31 cellular contexts compared by ENCODE assay signal in the genomic region with DNA sequence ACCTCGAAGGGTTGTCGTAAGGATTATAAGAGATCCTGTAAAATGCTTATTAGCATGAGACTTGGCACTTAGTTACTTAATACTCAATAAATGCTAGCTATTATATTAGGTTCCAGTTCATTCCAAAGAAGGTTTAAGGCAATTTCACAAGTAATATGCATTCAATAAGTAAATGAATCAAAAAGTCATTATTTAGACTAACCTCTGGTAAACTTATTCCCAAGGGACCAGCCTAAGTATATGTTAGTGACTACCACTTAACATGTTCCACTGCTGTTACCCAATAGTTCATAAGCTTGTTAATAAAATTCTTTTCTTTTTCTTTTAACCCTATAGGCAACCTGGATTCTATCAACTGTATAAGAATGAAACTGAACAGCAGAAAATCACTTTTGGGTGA. TPM values are rescaled to one million over a fixed set of nuclear protein-coding genes. Genes with fewer than 3 reads are reported as not detected.
A peak's percentile ranks its signal among the peaks of the same experiment; 100 is the strongest.
DNase-seq lines count a peak whose midpoint lies in the region; ATAC-seq, FAIRE-seq and TF ChIP-seq lines count a peak whose summit lies in the region.
"Had no signal": no experiment of that assay in that cellular context is flagged by ENCODE, and none has a peak within 500 bp of the region (broad histone marks: within the 10 kb centered on the region; RNA-seq: fewer than 3 reads in every experiment).

No MANE protein-coding gene starts in this region.

- H3K27me3 Mint-ChIP-seq in astrocyte (ENCODE audit: low read depth, unreplicated experiment) = no peaks in the 10 kb centered on the region
- H3K27me3 Mint-ChIP-seq: activated CD4-positive, alpha-beta T cell treated with anti-CD3 and anti-CD28 coated beads, Interleukin-2, amount 10 ng/mL, durations not matched to agents 7 days and 5 days; activated naive CD8-positive, alpha-beta T cell treated with anti-CD3 and anti-CD28 coated beads, Interleukin-2, amount 10 ng/mL, durations not matched to agents 7 days and 5 days; dendritic cell treated with granulocyte-macrophage colony-stimulating factor and Interleukin-4, amounts not matched to agents 40 ng/mL and 50 ng/mL, for 4 days; IgD-negative memory B cell had no signal

- FAIRE-seq in astrocyte (lab: Jason Lieb, UNC) = no peak
- FAIRE-seq: D721Med, H1 had no signal

- H3K9me3 Mint-ChIP-seq in astrocyte (ENCODE audit: unreplicated experiment) = no peaks in the 10 kb centered on the region
- H3K9me3 Mint-ChIP-seq: activated CD4-positive, alpha-beta T cell treated with anti-CD3 and anti-CD28 coated beads, Interleukin-2, amount 10 ng/mL, durations not matched to agents 7 days and 5 days; activated naive CD8-positive, alpha-beta T cell treated with anti-CD3 and anti-CD28 coated beads, Interleukin-2, amount 10 ng/mL, durations not matched to agents 7 days and 5 days; dendritic cell treated with granulocyte-macrophage colony-stimulating factor and Interleukin-4, amounts not matched to agents 40 ng/mL and 50 ng/mL, for 4 days; IgD-negative memory B cell; natural killer cell; stimulated activated effector memory CD8-positive, alpha-beta T cell treated with anti-CD3 and anti-CD28 coated beads, Interleukin-12 subunit alpha, Interleukin-12 subunit beta, amount 100 ng/mL, for 72 hours had no signal

- H2AFZ ChIP-seq in GM23248 (no peak overlapping the region), astrocyte (ENCODE audit: low read depth, low read length) (no peak overlapping the region), mesenchymal stem cell (ENCODE audit: low read depth, low read length) (no peak overlapping the region)

- H2BK120ac ChIP-seq in mesenchymal stem cell (ENCODE audit: low read depth, low read length) = no peak overlapping the region

- H4K20me1 ChIP-seq in GM23248 (ENCODE audit: insufficient read depth) (peaks cover 26% of the 10 kb centered on the region), astrocyte (ENCODE audit: insufficient read depth, low read length) (peaks cover 85% of the 10 kb centered on the region)

- no peak overlapping the region for H3K4me3 ChIP-seq in GM23248
- H3K4me3 ChIP-seq in astrocyte (ENCODE audit: insufficient read depth, low read depth, low read length) = no peak overlapping the region
- H3K4me3 ChIP-seq in mesenchymal stem cell (ENCODE audit: insufficient read depth in 1 of 2, low read depth in 1 of 2, low read length in 2 of 2) = no peak overlapping the region
- H3K4me3 ChIP-seq: gastrocnemius medialis, lower lobe of right lung, mucosa of descending colon, prostate gland, sigmoid colon, tibial nerve had no signal

- H3K27me3 ChIP-seq in GM23248 (replicated peaks; ENCODE audit: insufficient read depth) (no peaks in the 10 kb centered on the region), astrocyte (ENCODE audit: insufficient read depth, low read length) (no peaks in the 10 kb centered on the region), mesenchymal stem cell (ENCODE audit: control insufficient read depth in 1 of 2, insufficient read depth in 1 of 2, low read length in 2 of 2) (no peaks in the 10 kb centered on the region)
- H3K27me3 ChIP-seq: gastrocnemius medialis, sigmoid colon, tibial nerve had no signal

- H3K79me2 ChIP-seq in GM23248 (ENCODE audit: insufficient read depth) (peaks cover 100% of the 10 kb centered on the region), astrocyte (ENCODE audit: insufficient read depth, low read length) (peaks cover 98% of the 10 kb centered on the region)

- H3K4ac ChIP-seq in mesenchymal stem cell (ENCODE audit: low read depth in 1 of 2, low read length in 2 of 2) = no peak overlapping the region

- H3K18ac ChIP-seq in mesenchymal stem cell (ENCODE audit: low read depth in 1 of 2, low read length in 2 of 2) = no peak overlapping the region

- peak; percentile 35 for DNase-seq in DMS 273 (lab: John Stamatoyannopoulos, UW; ENCODE audit: unreplicated experiment)
- DNase-seq in DMS 273 treated with DMSO at 0.1 percent for 48 hours (lab: John Stamatoyannopoulos, UW) = no peak
- DNase-seq in GM23248 = peak; percentile 46
- no peak for DNase-seq in astrocyte (ENCODE audit: low read depth)
- DNase-seq in mesenchymal stem cell = peak; percentile 36
- DNase-seq in activated CD8-positive, alpha-beta memory T cell treated with anti-CD3 and anti-CD28 coated beads for 24 hours = no peak
- no peak for DNase-seq in NCI-H1105 treated with DMSO at 0.1 percent for 48 hours (lab: John Stamatoyannopoulos, UW)
- DNase-seq: activated CD4-positive, alpha-beta T cell treated with anti-CD3 and anti-CD28 coated beads, Interleukin-2, amount 10 ng/mL, durations not matched to agents 7 days and 5 days; activated gamma-delta T cell; activated naive CD8-positive, alpha-beta T cell treated with anti-CD3 and anti-CD28 coated beads, Interleukin-2, amount 10 ng/mL, durations not matched to agents 7 days and 5 days; activated T-cell treated with anti-CD3 and anti-CD28 coated beads, Interleukin-2, amount 50 U/mL, for 1 hour; gastrocnemius medialis; kidney glomerular epithelial cell; lower lobe of right lung; mucosa of descending colon; natural killer cell; NCI-H1092; NCI-H187 treated with DMSO at 0.1 percent for 48 hours; NCI-H226; nucleus accumbens; sigmoid colon had no signal

- no peak overlapping the region for H2BK15ac ChIP-seq in mesenchymal stem cell (ENCODE audit: low read depth, poor library complexity, severe bottlenecking)

- peaks cover 37% of the 10 kb centered on the region for H3K4me1 Mint-ChIP-seq in astrocyte (ENCODE audit: low read depth, unreplicated experiment)

- H3K9me2 ChIP-seq in GM23248 (ENCODE audit: insufficient read depth) = no peaks in the 10 kb centered on the region

- no peak for TF ChIP-seq CTCF in astrocyte (IDR thresholded peaks at IDR 0.05; ENCODE audit: insufficient read depth, low read depth, low read length)

- peaks cover 18% of the 10 kb centered on the region for H3F3A ChIP-seq in GM23248 (ENCODE audit: insufficient read depth)

- H3K4me2 ChIP-seq in GM23248 (ENCODE audit: unreplicated experiment) = no peak overlapping the region
- no peak overlapping the region for H3K4me2 ChIP-seq in astrocyte (ENCODE audit: low read length)
- no peak overlapping the region for H3K4me2 ChIP-seq in mesenchymal stem cell (ENCODE audit: low read length, poor library complexity, severe bottlenecking)

- H3K36me3 Mint-ChIP-seq in astrocyte (ENCODE audit: low read depth, unreplicated experiment) = no peaks in the 10 kb centered on the region
- H3K36me3 Mint-ChIP-seq: natural killer cell had no signal

- H3K4me1 ChIP-seq in GM23248 (ENCODE audit: insufficient read depth) (peaks cover 34% of the 10 kb centered on the region), astrocyte (ENCODE audit: insufficient read depth, low read length) (peaks cover 9% of the 10 kb centered on the region), mesenchymal stem cell (ENCODE audit: control insufficient read depth, insufficient read depth, low read depth, low read length) (no peaks in the 10 kb centered on the region)
- H3K4me1 ChIP-seq: prostate gland had no signal

- peak overlapping the region; percentile 80 for H3K27ac Mint-ChIP-seq in astrocyte (ENCODE audit: unreplicated experiment)
- H3K27ac Mint-ChIP-seq: activated CD4-positive, alpha-beta T cell treated with anti-CD3 and anti-CD28 coated beads, Interleukin-2, amount 10 ng/mL, durations not matched to agents 7 days and 5 days; activated naive CD8-positive, alpha-beta T cell treated with anti-CD3 and anti-CD28 coated beads, Interleukin-2, amount 10 ng/mL, durations not matched to agents 7 days and 5 days; dendritic cell treated with granulocyte-macrophage colony-stimulating factor and Interleukin-4, amounts not matched to agents 40 ng/mL and 50 ng/mL, for 4 days; stimulated activated effector memory CD8-positive, alpha-beta T cell treated with anti-CD3 and anti-CD28 coated beads, Interleukin-12 subunit alpha, Interleukin-12 subunit beta, amount 100 ng/mL, for 72 hours had no signal

- no peak overlapping the region for H2BK12ac ChIP-seq in mesenchymal stem cell (ENCODE audit: low read length in 2 of 2)

- H4K8ac ChIP-seq in mesenchymal stem cell (ENCODE audit: low read length) = no peak overlapping the region

- H3K4me3 Mint-ChIP-seq in astrocyte (ENCODE audit: unreplicated experiment) = no peak overlapping the region
- H3K4me3 Mint-ChIP-seq: activated CD4-positive, alpha-beta T cell treated with anti-CD3 and anti-CD28 coated beads, Interleukin-2, amount 10 ng/mL, durations not matched to agents 7 days and 5 days; activated naive CD8-positive, alpha-beta T cell treated with anti-CD3 and anti-CD28 coated beads, Interleukin-2, amount 10 ng/mL, durations not matched to agents 7 days and 5 days; dendritic cell treated with granulocyte-macrophage colony-stimulating factor and Interleukin-4, amounts not matched to agents 40 ng/mL and 50 ng/mL, for 4 days; IgD-negative memory B cell; natural killer cell; stimulated activated effector memory CD8-positive, alpha-beta T cell treated with anti-CD3 and anti-CD28 coated beads, Interleukin-12 subunit alpha, Interleukin-12 subunit beta, amount 100 ng/mL, for 72 hours had no signal

- no peak for ATAC-seq in GM21515 (IDR thresholded peaks at IDR 0.05; ENCODE audit: unreplicated experiment)
- ATAC-seq: gastrocnemius medialis; mucosa of descending colon; natural killer cell; stimulated activated effector memory CD8-positive, alpha-beta T cell treated with anti-CD3 and anti-CD28 coated beads, Interleukin-12 subunit alpha, Interleukin-12 subunit beta, amount 100 ng/mL, for 72 hours had no signal

- in situ Hi-C loops in GM23248 (cut with MboI) = no loop called here

- H3K79me1 ChIP-seq in mesenchymal stem cell (replicated peaks; ENCODE audit: low read length, poor library complexity, severe bottlenecking) = no peaks in the 10 kb centered on the region

- no peak overlapping the region for H4K91ac ChIP-seq in mesenchymal stem cell (ENCODE audit: low read length)

- no peaks in the 10 kb centered on the region for H3K36me3 ChIP-seq in GM23248 (ENCODE audit: low read depth)
- no peaks in the 10 kb centered on the region for H3K36me3 ChIP-seq in astrocyte (ENCODE audit: insufficient read depth, low read length)
- no peaks in the 10 kb centered on the region for H3K36me3 ChIP-seq in mesenchymal stem cell (ENCODE audit: control insufficient read depth in 1 of 2, insufficient read depth in 2 of 2, low read depth in 1 of 2, low read length in 2 of 2)
- H3K36me3 ChIP-seq: gastrocnemius medialis, lower lobe of right lung, prostate gland, sigmoid colon, tibial nerve had no signal

- no peak overlapping the region for H3K23ac ChIP-seq in mesenchymal stem cell (ENCODE audit: low read length in 2 of 2)

- no peak overlapping the region for H3K14ac ChIP-seq in mesenchymal stem cell (ENCODE audit: low read length in 2 of 2)

- no peak overlapping the region for H2AK5ac ChIP-seq in mesenchymal stem cell (ENCODE audit: low read length, severe bottlenecking)

- no peak overlapping the region for H3K27ac ChIP-seq in GM23248
- H3K27ac ChIP-seq in astrocyte (ENCODE audit: low read depth, low read length) = no peak overlapping the region
- no peak overlapping the region for H3K27ac ChIP-seq in mesenchymal stem cell (ENCODE audit: low read length, poor library complexity, severe bottlenecking)
- H3K27ac ChIP-seq: 22Rv1, C4-2B, gastrocnemius medialis, lower lobe of right lung, prostate gland, sigmoid colon, tibial nerve had no signal

- WGBS in GM23248 (ENCODE audit: low coverage in 1 of 2, low lambda C conversion rate in 2 of 2, missing lambda C conversion rate in 2 of 2), 2 experiments = 87 to 92% methylated on average over 2 of the region's 2 CpGs
- no CpG with 5 or more reads among the region's 2 CpGs for WGBS in mesenchymal stem cell

- H3K9me3 ChIP-seq in GM23248 (ENCODE audit: low read depth) (no peaks in the 10 kb centered on the region), astrocyte (ENCODE audit: insufficient read depth, low read depth, low read length) (no peaks in the 10 kb centered on the region), mesenchymal stem cell (ENCODE audit: control insufficient read depth, low read length) (no peaks in the 10 kb centered on the region)
- H3K9me3 ChIP-seq: gastrocnemius medialis, lower lobe of right lung, mucosa of descending colon, prostate gland, sigmoid colon, tibial nerve had no signal

- no peak overlapping the region for H2BK5ac ChIP-seq in mesenchymal stem cell (ENCODE audit: low read depth, low read length, poor library complexity, severe bottlenecking)

- H3K9ac ChIP-seq in GM23248 (no peak overlapping the region), astrocyte (ENCODE audit: low read length) (no peak overlapping the region), mesenchymal stem cell (ENCODE audit: low read length) (no peak overlapping the region)

RNA-seq across cellular contexts. Expression of gene PDCD10, which starts 5.1 kb away (rescaled TPM):
- total RNA-seq in GM23248 (2014; rRNA removed; shearing (Covaris generic)) = 37.6 and 61.7 TPM in 2 replicates
- polyA plus RNA-seq in GM23248 (2016; fragmentation: Nextera tagmentation; extraction: Ambion mirVana) = 70.3 and 71.6 TPM in 2 replicates
- 66.9 and 68.9 TPM in 2 replicates for total RNA-seq in astrocyte
- 79.4 TPM for polyA plus RNA-seq in mesenchymal stem cell (2013, experiment 1 of 2)
- polyA plus RNA-seq in mesenchymal stem cell (2013, experiment 2 of 2) = 84.7 TPM

RNA-seq across cellular contexts. Expression of gene SERPINI1, which starts 5.9 kb away (rescaled TPM):
- 7.3 and 25.3 TPM in 2 replicates for total RNA-seq in GM23248 (2014; rRNA removed; shearing (Covaris generic))
- polyA plus RNA-seq in GM23248 (2016; fragmentation: Nextera tagmentation; extraction: Ambion mirVana) = 9.8 and 10.2 TPM in 2 replicates
- 34.4 and 45.0 TPM in 2 replicates for total RNA-seq in astrocyte
- 2.0 TPM for polyA plus RNA-seq in mesenchymal stem cell (2013, experiment 1 of 2)
- polyA plus RNA-seq in mesenchymal stem cell (2013, experiment 2 of 2) = 2.0 TPM

Comparison
In these comparisons a context has a peak if more than half of its experiments do, and no peak if none do; other contexts are left out.
1. DNase-seq: peak in DMS 273 (single experiment), GM23248 (single experiment) and mesenchymal stem cell (single experiment); none in DMS 273 treated with DMSO at 0.1 percent for 48 hours (single experiment), astrocyte (single experiment), activated CD8-positive, alpha-beta memory T cell treated with anti-CD3 and anti-CD28 coated beads for 24 hours (single experiment) and NCI-H1105 treated with DMSO at 0.1 percent for 48 hours (single experiment).